ENCODE assay signal across 8 cellular contexts in the genomic region with DNA sequence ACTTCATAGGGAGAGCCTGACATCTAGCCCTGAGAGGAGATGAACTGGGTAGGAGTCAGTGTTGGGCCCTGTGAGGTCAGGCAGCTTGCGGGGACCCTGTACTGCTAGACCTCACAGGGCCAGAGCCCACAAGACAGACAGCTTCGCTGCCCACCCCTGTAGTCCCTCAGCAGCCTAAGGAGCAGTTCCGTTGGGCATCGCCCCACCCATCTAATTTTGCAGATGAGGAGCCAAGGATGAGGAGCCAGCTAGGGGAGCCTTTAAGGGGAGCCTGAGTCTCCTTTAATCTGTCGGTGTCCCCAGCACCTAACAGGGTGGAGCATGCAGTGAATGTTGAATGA.
A peak's percentile ranks its signal among the peaks of the same experiment; 100 is the strongest.
DNase-seq lines count a peak whose midpoint lies in the region; ATAC-seq and TF ChIP-seq lines count a peak whose summit lies in the region.

No MANE protein-coding gene starts in this region.

- H3K36me3 Mint-ChIP-seq in stimulated activated naive CD8-positive, alpha-beta T cell treated with anti-CD3 and anti-CD28 coated beads, Interleukin-15, Interleukin-2, amounts not matched to agents 100 ng/mL and 50 ng/mL, for 24 hours (ENCODE audit: low read depth) = peaks cover 41% of the 10 kb centered on the region

- peak; percentile 5 for ATAC-seq in HG03354 (IDR thresholded peaks at IDR 0.05; ENCODE audit: poor library complexity, severe bottlenecking, unreplicated experiment)

- peak overlapping the region; percentile 98 for H3K27ac Mint-ChIP-seq in stimulated activated naive CD8-positive, alpha-beta T cell treated with anti-CD3 and anti-CD28 coated beads, Interleukin-15, Interleukin-2, amounts not matched to agents 100 ng/mL and 50 ng/mL, for 24 hours

- peak overlapping the region; percentile 88 for H3K4me3 ChIP-seq in GM12865 (ENCODE audit: low read depth, low read length)
- H3K4me3 ChIP-seq in iPS-20b (ENCODE audit: low read length) = peak overlapping the region; percentile 97

- no peaks in the 10 kb centered on the region for H3K9me3 Mint-ChIP-seq in stimulated activated naive CD8-positive, alpha-beta T cell treated with anti-CD3 and anti-CD28 coated beads, Interleukin-15, Interleukin-2, amounts not matched to agents 100 ng/mL and 50 ng/mL, for 24 hours

- no peak for TF ChIP-seq CTCF in GM12865 (IDR thresholded peaks at IDR 0.05; ENCODE audit: insufficient read depth, low read depth, low read length, missing control alignments)

- peak overlapping the region; percentile 85 for H3K27ac ChIP-seq in angular gyrus (ENCODE audit: low read depth, low read length)
- H3K27ac ChIP-seq in iPS-20b (ENCODE audit: low read length) = no peak overlapping the region

- H3K4me1 ChIP-seq in iPS-20b (ENCODE audit: insufficient read depth, low read length) = peaks cover 7% of the 10 kb centered on the region

- peaks cover 30% of the 10 kb centered on the region for H3K4me1 Mint-ChIP-seq in stimulated activated naive CD8-positive, alpha-beta T cell treated with anti-CD3 and anti-CD28 coated beads, Interleukin-15, Interleukin-2, amounts not matched to agents 100 ng/mL and 50 ng/mL, for 24 hours (ENCODE audit: low read depth)

- H3K9me3 ChIP-seq in iPS-20b (ENCODE audit: insufficient read depth, low read depth, low read length) = no peaks in the 10 kb centered on the region

- DNase-seq in GM12865 (ENCODE audit: low read depth) (peak; percentile 49), SHP77 treated with DMSO at 0.1 percent for 48 hours (lab: John Stamatoyannopoulos, UW) (no peak), NK-92 (lab: John Stamatoyannopoulos, UW; ENCODE audit: unreplicated experiment) (no peak), NCI-H226 (no peak)

- peak overlapping the region; percentile 84 for H3K9ac ChIP-seq in iPS-20b (ENCODE audit: low read depth, low read length)

- no peaks in the 10 kb centered on the region for H3K27me3 Mint-ChIP-seq in stimulated activated naive CD8-positive, alpha-beta T cell treated with anti-CD3 and anti-CD28 coated beads, Interleukin-15, Interleukin-2, amounts not matched to agents 100 ng/mL and 50 ng/mL, for 24 hours

- H3K27me3 ChIP-seq in iPS-20b (ENCODE audit: insufficient read depth, low read length) = no peaks in the 10 kb centered on the region

- peak overlapping the region; percentile 99 for H3K4me3 Mint-ChIP-seq in stimulated activated naive CD8-positive, alpha-beta T cell treated with anti-CD3 and anti-CD28 coated beads, Interleukin-15, Interleukin-2, amounts not matched to agents 100 ng/mL and 50 ng/mL, for 24 hours

- peaks cover 34% of the 10 kb centered on the region for H3K36me3 ChIP-seq in iPS-20b (ENCODE audit: insufficient read depth, low read depth, low read length)
